1 cellular context compared by ENCODE assay signal in the genomic region with DNA sequence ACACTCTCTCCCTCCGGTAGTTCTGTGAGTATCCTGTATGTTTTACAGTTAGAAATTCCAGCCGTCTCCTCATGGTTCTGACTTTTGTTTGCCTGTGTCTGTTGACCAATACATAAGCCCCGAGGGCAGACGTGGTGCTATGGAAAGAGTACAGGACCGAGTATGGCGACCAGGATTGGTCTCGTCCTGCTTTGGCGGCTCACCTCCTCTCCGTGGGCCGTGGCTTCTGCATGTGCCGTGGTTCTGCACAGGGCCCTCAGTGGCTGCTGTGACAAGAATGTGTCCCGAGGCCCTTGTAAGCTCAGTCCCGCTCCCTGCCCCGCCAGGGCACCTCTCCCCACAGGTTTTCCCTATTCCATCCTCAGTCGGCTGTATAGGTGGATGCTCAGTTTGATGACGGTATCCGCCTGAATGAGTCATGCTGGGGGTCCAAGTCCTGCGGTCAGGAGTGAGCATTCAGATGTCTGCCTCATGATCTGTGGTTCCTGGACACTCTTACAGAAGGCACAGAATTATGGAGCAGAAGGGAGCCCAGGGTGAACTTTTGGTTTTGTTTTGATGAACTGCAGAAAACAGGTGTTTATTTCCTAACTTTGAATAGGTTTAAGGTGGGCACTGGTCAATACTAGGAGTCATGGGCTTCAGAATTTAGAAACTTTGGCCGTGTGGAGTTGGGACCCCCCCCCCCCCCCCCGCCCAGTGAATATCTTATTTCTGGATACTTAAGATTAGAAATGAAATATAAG.
TF ChIP-seq lines count a peak whose summit lies in the region.

No MANE protein-coding gene starts in this region.

TF ChIP-seq in GM12878, 131 proteins besides CTCF, POLR2A, EP300 and RAD21:
- TF ChIP-seq, protein P1, sequence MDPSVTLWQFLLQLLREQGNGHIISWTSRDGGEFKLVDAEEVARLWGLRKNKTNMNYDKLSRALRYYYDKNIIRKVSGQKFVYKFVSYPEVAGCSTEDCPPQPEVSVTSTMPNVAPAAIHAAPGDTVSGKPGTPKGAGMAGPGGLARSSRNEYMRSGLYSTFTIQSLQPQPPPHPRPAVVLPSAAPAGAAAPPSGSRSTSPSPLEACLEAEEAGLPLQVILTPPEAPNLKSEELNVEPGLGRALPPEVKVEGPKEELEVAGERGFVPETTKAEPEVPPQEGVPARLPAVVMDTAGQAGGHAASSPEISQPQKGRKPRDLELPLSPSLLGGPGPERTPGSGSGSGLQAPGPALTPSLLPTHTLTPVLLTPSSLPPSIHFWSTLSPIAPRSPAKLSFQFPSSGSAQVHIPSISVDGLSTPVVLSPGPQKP (IDR thresholded peaks at IDR 0.05; ENCODE audit: low read depth, low read length), result no peak
- TF ChIP-seq RUNX3 (IDR thresholded peaks at IDR 0.05; ENCODE audit: low read length) (peak; percentile 37; the same call in 1 of the 2 replicates), NR2C1 (IDR thresholded peaks at IDR 0.05) (no peak), BHLHE40 (IDR thresholded peaks at IDR 0.05; ENCODE audit: borderline replicate concordance in 1 of 2, low read depth in 2 of 2, low read length in 1 of 2) (0 out of 4 replicates have a peak, but pooled peaks of 1 of the 2 experiments have one; percentile 17)
